36 cellular contexts compared by ENCODE assay signal in the genomic region with DNA sequence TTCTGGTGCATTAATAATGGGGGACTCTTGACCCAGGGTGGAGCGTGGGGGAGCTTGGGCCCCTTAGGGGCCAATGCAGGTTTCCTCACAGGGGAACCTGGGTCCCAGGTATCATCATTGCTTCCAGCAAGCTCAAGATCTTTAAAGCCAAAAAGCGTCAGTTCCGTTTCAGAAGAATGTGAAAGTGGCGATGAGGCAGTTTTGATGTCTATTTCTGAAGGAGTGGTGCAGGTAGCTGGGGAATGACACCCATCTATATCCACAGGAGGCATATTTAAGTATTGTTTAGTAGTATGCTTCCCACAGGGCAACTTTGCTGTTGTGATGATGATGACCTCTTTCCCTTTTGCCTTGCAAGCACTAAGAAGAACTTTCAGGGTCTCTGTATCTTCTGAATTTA. TPM values are rescaled to one million over a fixed set of nuclear protein-coding genes. Genes with fewer than 3 reads are reported as not detected.
"Had no signal": no experiment of that assay in that cellular context is flagged by ENCODE, and none has a peak within 500 bp of the region (broad histone marks: within the 10 kb centered on the region; RNA-seq: fewer than 3 reads in every experiment).

No MANE protein-coding gene starts in this region.

- H3K4me3 ChIP-seq: adrenal gland, body of pancreas, breast epithelium had no signal

- H3K4me3 Mint-ChIP-seq: activated B cell treated with CpG ODN at 0.5 μM for 24 hours; activated CD4-positive, alpha-beta memory T cell treated with anti-CD3 and anti-CD28 coated beads for 36 hours; activated CD8-positive, alpha-beta T cell treated with anti-CD3 and anti-CD28 coated beads for 36 hours; activated naive CD4-positive, alpha-beta T cell treated with anti-CD3 and anti-CD28 coated beads for 36 hours; activated naive CD8-positive, alpha-beta T cell treated with anti-CD3 and anti-CD28 coated beads for 36 hours; activated T-cell treated with anti-CD3 and anti-CD28 coated beads, Interleukin-2, amount 50 U/mL, for 4 hours; activated T-cell treated with anti-CD3 and anti-CD28 coated beads, Interleukin-2, amount 50 U/mL, for 72 hours; activated T-helper 1 cell treated with anti-CD3 and anti-CD28 coated beads, Interleukin-12 subunit alpha, Interleukin-12 subunit beta, Interleukin-2, Interleukin-4 antibody, amounts not matched to agents 30 ng/mL and 10 ng/mL and 1 ng/mL, durations not matched to agents 14 hours and 24 hours and 36 hours; activated T-helper 17 cell treated with anti-CD3 and anti-CD28 coated beads, Interleukin-2, amount 50 U/mL, for 72 hours; T-helper 1 cell treated with Interleukin-12 subunit alpha and Interleukin-12 subunit beta and Interleukin-4 antibody, amounts not matched to agents 30 μg/mL and 1 μg/mL, for 36 hours; T-helper 2 cell treated with Interferon-gamma antibody and Interleukin-4, amounts not matched to agents 5 μg/mL and 100 μg/mL, for 36 hours had no signal

- ATAC-seq: activated CD8-positive, alpha-beta T cell treated with anti-CD3 and anti-CD28 coated beads for 36 hours; activated naive CD4-positive, alpha-beta T cell treated with anti-CD3 and anti-CD28 coated beads, Interleukin-2, amount 50 U/mL, for 72 hours; activated T-cell treated with anti-CD3 and anti-CD28 coated beads, Interleukin-2, amount 50 U/mL, for 4 hours; activated T-cell treated with anti-CD3 and anti-CD28 coated beads, Interleukin-2, amount 50 U/mL, for 72 hours; activated T-helper 17 cell treated with anti-CD3 and anti-CD28 coated beads, Interleukin-2, amount 50 U/mL, for 72 hours; body of pancreas had no signal

- H3K36me3 ChIP-seq: adrenal gland, brain microvascular endothelial cell, breast epithelium had no signal

- H3K27ac Mint-ChIP-seq: activated B cell treated with CpG ODN at 0.5 μM for 24 hours; activated CD4-positive, alpha-beta memory T cell treated with anti-CD3 and anti-CD28 coated beads for 36 hours; activated CD8-positive, alpha-beta T cell treated with anti-CD3 and anti-CD28 coated beads for 36 hours; activated naive CD4-positive, alpha-beta T cell treated with anti-CD3 and anti-CD28 coated beads for 36 hours; activated naive CD4-positive, alpha-beta T cell treated with anti-CD3 and anti-CD28 coated beads, Interleukin-2, amount 50 U/mL, for 72 hours; activated naive CD8-positive, alpha-beta T cell treated with anti-CD3 and anti-CD28 coated beads for 36 hours; activated T-cell treated with anti-CD3 and anti-CD28 coated beads, Interleukin-2, amount 50 U/mL, for 72 hours; activated T-helper 1 cell treated with anti-CD3 and anti-CD28 coated beads, Interleukin-12 subunit alpha, Interleukin-12 subunit beta, Interleukin-2, Interleukin-4 antibody, amounts not matched to agents 30 ng/mL and 10 ng/mL and 1 ng/mL, durations not matched to agents 14 hours and 24 hours and 36 hours; activated T-helper 17 cell treated with anti-CD3 and anti-CD28 coated beads, Interleukin-2, amount 50 U/mL, for 72 hours; T-helper 1 cell treated with Interleukin-12 subunit alpha and Interleukin-12 subunit beta and Interleukin-4 antibody, amounts not matched to agents 30 μg/mL and 1 μg/mL, for 36 hours; T-helper 2 cell treated with Interferon-gamma antibody and Interleukin-4, amounts not matched to agents 5 μg/mL and 100 μg/mL, for 36 hours had no signal

- H3K9me3 Mint-ChIP-seq: activated B cell treated with CpG ODN at 0.5 μM for 24 hours; activated CD4-positive, alpha-beta memory T cell treated with anti-CD3 and anti-CD28 coated beads for 36 hours; activated CD8-positive, alpha-beta T cell treated with anti-CD3 and anti-CD28 coated beads for 36 hours; activated naive CD4-positive, alpha-beta T cell treated with anti-CD3 and anti-CD28 coated beads for 36 hours; activated naive CD4-positive, alpha-beta T cell treated with anti-CD3 and anti-CD28 coated beads, Interleukin-2, amount 50 U/mL, for 72 hours; activated naive CD8-positive, alpha-beta T cell treated with anti-CD3 and anti-CD28 coated beads for 36 hours; activated T-cell treated with anti-CD3 and anti-CD28 coated beads, Interleukin-2, amount 50 U/mL, for 4 hours; activated T-cell treated with anti-CD3 and anti-CD28 coated beads, Interleukin-2, amount 50 U/mL, for 72 hours; activated T-helper 1 cell treated with anti-CD3 and anti-CD28 coated beads, Interleukin-12 subunit alpha, Interleukin-12 subunit beta, Interleukin-2, Interleukin-4 antibody, amounts not matched to agents 30 ng/mL and 10 ng/mL and 1 ng/mL, durations not matched to agents 14 hours and 24 hours and 36 hours; activated T-helper 17 cell treated with anti-CD3 and anti-CD28 coated beads, Interleukin-2, amount 50 U/mL, for 72 hours; T-helper 1 cell treated with Interleukin-12 subunit alpha and Interleukin-12 subunit beta and Interleukin-4 antibody, amounts not matched to agents 30 μg/mL and 1 μg/mL, for 36 hours; T-helper 2 cell treated with Interferon-gamma antibody and Interleukin-4, amounts not matched to agents 5 μg/mL and 100 μg/mL, for 36 hours had no signal

- H3K27me3 ChIP-seq: body of pancreas had no signal

- H3K27ac ChIP-seq: adrenal gland, body of pancreas, brain microvascular endothelial cell, breast epithelium, VCaP had no signal

- H3K9me3 ChIP-seq: adrenal gland, body of pancreas, breast epithelium had no signal

- H3K36me3 Mint-ChIP-seq: activated CD4-positive, alpha-beta memory T cell treated with anti-CD3 and anti-CD28 coated beads for 36 hours; activated naive CD4-positive, alpha-beta T cell treated with anti-CD3 and anti-CD28 coated beads, Interleukin-2, amount 50 U/mL, for 72 hours; activated naive CD8-positive, alpha-beta T cell treated with anti-CD3 and anti-CD28 coated beads for 36 hours had no signal

- H3K4me1 ChIP-seq: adrenal gland, body of pancreas, breast epithelium had no signal

- H3K4me1 Mint-ChIP-seq: activated B cell treated with CpG ODN at 0.5 μM for 24 hours; activated naive CD8-positive, alpha-beta T cell treated with anti-CD3 and anti-CD28 coated beads for 36 hours; activated T-helper 17 cell treated with anti-CD3 and anti-CD28 coated beads, Interleukin-2, amount 50 U/mL, for 72 hours had no signal

- DNase-seq: activated B cell treated with CpG ODN at 0.5 μM for 24 hours; activated CD4-positive, alpha-beta memory T cell treated with anti-CD3 and anti-CD28 coated beads for 36 hours; activated CD4-positive, alpha-beta T cell treated with anti-CD3 and anti-CD28 coated beads for 48 hours; activated CD4-positive, alpha-beta T cell treated with anti-CD3 and anti-CD28 coated beads, Interleukin-2, amount 50 U/mL, for 1 hour; activated CD4-positive, alpha-beta T cell treated with anti-CD3 and anti-CD28 coated beads, Interleukin-2, amount 50 U/mL, for 4 hours; activated CD4-positive, CD25-positive, alpha-beta regulatory T cell treated with anti-CD3 and anti-CD28 coated beads, Interleukin-2, amount 50 U/mL, for 72 hours; activated CD8-positive, alpha-beta memory T cell treated with anti-CD3 and anti-CD28 coated beads, Interleukin-2, amount 50 U/mL, for 4 hours; activated CD8-positive, alpha-beta T cell treated with anti-CD3 and anti-CD28 coated beads for 36 hours; activated effector memory CD4-positive, alpha-beta T cell treated with anti-CD3 and anti-CD28 coated beads, Interleukin-2, amount 50 U/mL, for 16 hours; activated gamma-delta T cell treated with Interleukin-2 at 50 U/mL for 16 hours; activated naive CD4-positive, alpha-beta T cell; activated naive CD4-positive, alpha-beta T cell treated with anti-CD3 and anti-CD28 coated beads for 36 hours; activated naive CD4-positive, alpha-beta T cell treated with anti-CD3 and anti-CD28 coated beads, Interleukin-2, amount 50 U/mL, for 16 hours; activated naive CD8-positive, alpha-beta T cell treated with anti-CD3 and anti-CD28 coated beads for 36 hours; activated T-cell treated with anti-CD3 and anti-CD28 coated beads for 4 hours; activated T-cell treated with anti-CD3 and anti-CD28 coated beads, Interleukin-2, amount 50 U/mL, for 1 hour; activated T-cell treated with anti-CD3 and anti-CD28 coated beads, Interleukin-2, amount 50 U/mL, for 4 hours; activated T-cell treated with anti-CD3 and anti-CD28 coated beads, Interleukin-2, amount 50 U/mL, for 72 hours; adrenal gland; amniotic stem cell; aorta; body of pancreas; brain microvascular endothelial cell; central memory CD4-positive, alpha-beta T cell; T-helper 1 cell; T-helper 2 cell; T-helper 9 cell had no signal

RNA-seq across cellular contexts. Expression of a gene that starts 10.8 kb away (rescaled TPM):
- total RNA-seq: activated B cell treated with CpG ODN at 0.5 μM for 24 hours; activated CD4-positive, alpha-beta memory T cell treated with anti-CD3 and anti-CD28 coated beads for 36 hours; activated CD8-positive, alpha-beta memory T cell treated with anti-CD3 and anti-CD28 coated beads for 36 hours; activated CD8-positive, alpha-beta T cell treated with anti-CD3 and anti-CD28 coated beads for 36 hours; activated naive CD8-positive, alpha-beta T cell treated with anti-CD3 and anti-CD28 coated beads for 36 hours; activated T-cell treated with anti-CD3 and anti-CD28 coated beads, Interleukin-2, amount 50 U/mL, for 4 hours; activated T-cell treated with anti-CD3 and anti-CD28 coated beads, Interleukin-2, amount 50 U/mL, for 72 hours; activated T-helper 1 cell treated with anti-CD3 and anti-CD28 coated beads, Interleukin-12 subunit alpha, Interleukin-12 subunit beta, Interleukin-2, Interleukin-4 antibody, amounts not matched to agents 30 ng/mL and 10 ng/mL and 1 ng/mL, durations not matched to agents 14 hours and 24 hours and 36 hours; activated T-helper 17 cell treated with anti-CD3 and anti-CD28 coated beads, Interleukin-2, amount 50 U/mL, for 72 hours; adrenal gland; aorta; body of pancreas; breast epithelium; cardiac septum had no signal
